In genomic region chr2:9907402-9907801, GRCh38 we compare ENCODE assay signal across 31 cellular contexts.
"Had no signal": no experiment of that assay in that cellular context is flagged by ENCODE, and none has a peak within 500 bp of the region (broad histone marks: within the 10 kb centered on the region; RNA-seq: fewer than 3 reads in every experiment).

No MANE protein-coding gene starts in this region.

- H3K27me3 Mint-ChIP-seq: activated B cell treated with CpG ODN at 0.5 μM for 24 hours; activated CD8-positive, alpha-beta T cell treated with anti-CD3 and anti-CD28 coated beads for 36 hours; T-cell had no signal

- H3K4me2 ChIP-seq: KMS-11 had no signal

- H3K36me3 ChIP-seq: adrenal gland, breast epithelium had no signal

- H3K9me3 ChIP-seq: adrenal gland, body of pancreas, breast epithelium had no signal

- H3K27me3 ChIP-seq: adrenal gland, body of pancreas, breast epithelium had no signal

- H3K27ac Mint-ChIP-seq: activated B cell treated with CpG ODN at 0.5 μM for 24 hours; activated CD8-positive, alpha-beta T cell treated with anti-CD3 and anti-CD28 coated beads for 36 hours; activated naive CD4-positive, alpha-beta T cell treated with anti-CD3 and anti-CD28 coated beads for 36 hours; T-cell had no signal

- H3K9ac ChIP-seq: KMS-11 had no signal

- DNase-seq: activated B cell treated with CpG ODN at 0.5 μM for 24 hours; activated CD4-positive, alpha-beta T cell treated with anti-CD3 and anti-CD28 coated beads for 4 hours; activated CD4-positive, alpha-beta T cell treated with anti-CD3 and anti-CD28 coated beads, Interleukin-2, amount 50 U/mL, for 4 hours; activated CD4-positive, CD25-positive, alpha-beta regulatory T cell treated with anti-CD3 and anti-CD28 coated beads, Interleukin-2, amount 50 U/mL, for 72 hours; activated CD8-positive, alpha-beta T cell treated with anti-CD3 and anti-CD28 coated beads for 36 hours; activated gamma-delta T cell treated with Interleukin-2 at 50 U/mL for 16 hours; activated naive CD4-positive, alpha-beta T cell treated with anti-CD3 and anti-CD28 coated beads for 36 hours; activated T-cell treated with anti-CD3 and anti-CD28 coated beads, Interleukin-2, amount 50 U/mL, for 1 hour; adrenal gland; body of pancreas; NCI-H1092 treated with DMSO at 0.1 percent for 48 hours; NCI-H1417; NCI-H146; NCI-H187; NCI-H2081; NCI-H2171 treated with DMSO at 0.1 percent for 48 hours; NCI-H2227 treated with DMSO at 0.1 percent for 48 hours; NCI-H446; NCI-H510A treated with DMSO at 0.1 percent for 48 hours; NCI-H69; NCI-H82; SHP77; T-cell; T-helper 2 cell; T-helper 9 cell had no signal

- H3K4me1 Mint-ChIP-seq: activated B cell treated with CpG ODN at 0.5 μM for 24 hours had no signal

- H3K36me3 Mint-ChIP-seq: activated naive CD4-positive, alpha-beta T cell treated with anti-CD3 and anti-CD28 coated beads, Interleukin-2, amount 50 U/mL, for 72 hours had no signal

- ATAC-seq: activated CD8-positive, alpha-beta T cell treated with anti-CD3 and anti-CD28 coated beads for 36 hours; body of pancreas; Panc1; SK-N-SH treated with all-trans-retinoic acid at 6 μM for 48 hours; T-cell had no signal

- H3K27ac ChIP-seq: adrenal gland, body of pancreas, breast epithelium, KMS-11, VCaP had no signal

- H3K4me3 Mint-ChIP-seq: activated B cell treated with CpG ODN at 0.5 μM for 24 hours; activated CD8-positive, alpha-beta T cell treated with anti-CD3 and anti-CD28 coated beads for 36 hours; activated naive CD4-positive, alpha-beta T cell treated with anti-CD3 and anti-CD28 coated beads for 36 hours; T-cell had no signal

- H3K4me3 ChIP-seq: adrenal gland, body of pancreas, breast epithelium had no signal

- H3K9me3 Mint-ChIP-seq: activated B cell treated with CpG ODN at 0.5 μM for 24 hours; activated CD8-positive, alpha-beta T cell treated with anti-CD3 and anti-CD28 coated beads for 36 hours; activated naive CD4-positive, alpha-beta T cell treated with anti-CD3 and anti-CD28 coated beads for 36 hours; activated naive CD4-positive, alpha-beta T cell treated with anti-CD3 and anti-CD28 coated beads, Interleukin-2, amount 50 U/mL, for 72 hours; T-cell had no signal

- H3K4me1 ChIP-seq: adrenal gland, body of pancreas, breast epithelium had no signal
